In the genomic region with DNA sequence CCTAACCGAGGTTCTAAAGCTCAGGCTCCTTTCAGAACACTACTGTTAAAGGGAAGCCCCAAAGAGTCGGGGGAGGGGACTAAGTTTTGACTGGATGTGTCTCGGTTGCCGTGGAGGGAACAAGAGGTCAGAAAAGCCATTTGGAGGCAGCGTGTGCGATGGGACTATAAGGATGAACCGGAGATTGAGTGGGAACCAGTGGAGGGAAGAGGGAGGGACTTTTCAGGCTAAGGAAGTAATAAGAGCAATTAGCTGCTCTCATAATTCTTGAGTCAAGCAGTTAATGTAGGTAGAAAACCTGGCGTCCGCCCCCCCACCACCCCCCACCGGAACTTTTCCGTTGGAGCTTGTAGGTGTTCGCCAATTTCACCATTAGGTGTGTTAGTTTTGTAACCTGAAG, we compare ENCODE assay signal across 8 cellular contexts. TPM values are rescaled to one million over a fixed set of nuclear protein-coding genes. Genes with fewer than 3 reads are reported as not detected.
DNase-seq lines count a peak whose midpoint lies in the region; ATAC-seq and TF ChIP-seq lines count a peak whose summit lies in the region.

No MANE protein-coding gene starts in this region.

- ATAC-seq in GM18517 (IDR thresholded peaks at IDR 0.05; ENCODE audit: unreplicated experiment) (peak; percentile 13), HG03460 (IDR thresholded peaks at IDR 0.05; ENCODE audit: unreplicated experiment) (peak; percentile 21), RWPE2 (ENCODE audit: low read depth) (peak; percentile 13; the same call in 1 of the 3 replicates)

- H3K9me3 ChIP-seq in RWPE2 (ENCODE audit: severe bottlenecking): no peaks in the 10 kb centered on the region
- H3K9me3 ChIP-seq in breast epithelium: no peaks in the 10 kb centered on the region

- intact Hi-C loops in breast epithelium (cut with DNase I; ENCODE audit: low total_unique reads): loop anchor here (10.0 kb wide), 1 partner anchor 195 kb away; a partner anchor contains a TSS

- peak overlapping the region; percentile 55 for H3K27ac ChIP-seq in RWPE2 (ENCODE audit: poor library complexity, severe bottlenecking)
- H3K27ac ChIP-seq in breast epithelium: peak overlapping the region; percentile 97 to 98

- no peak for TF ChIP-seq POLR2A in breast epithelium (IDR thresholded peaks at IDR 0.05)

- TF ChIP-seq CTCF in RWPE2 (IDR thresholded peaks at IDR 0.05; ENCODE audit: poor library complexity, severe bottlenecking) (no peak), breast epithelium (IDR thresholded peaks at IDR 0.05) (no peak)

- H3K4me1 ChIP-seq in RWPE2 (ENCODE audit: insufficient read depth, poor library complexity, severe bottlenecking): peaks cover 11% of the 10 kb centered on the region
- H3K4me1 ChIP-seq in breast epithelium: peaks cover 0 to 8% of the 10 kb centered on the region in 2 donors

- H3K36me3 ChIP-seq in RWPE2 (ENCODE audit: low read depth) (no peaks in the 10 kb centered on the region), breast epithelium (no peaks in the 10 kb centered on the region)

- H3K4me3 ChIP-seq in RWPE2 (ENCODE audit: severe bottlenecking): peak overlapping the region; percentile 76
- peak overlapping the region; percentile 80 to 89 (median 82) for H3K4me3 ChIP-seq in breast epithelium

- no peaks in the 10 kb centered on the region for H3K27me3 ChIP-seq in RWPE2 (ENCODE audit: insufficient read depth, poor library complexity, severe bottlenecking)
- H3K27me3 ChIP-seq in breast epithelium: no peaks in the 10 kb centered on the region

- peak; percentile 50 for DNase-seq in AG20443 (ENCODE audit: low spot score)
- no peak for DNase-seq in RWPE2 (ENCODE audit: low spot score)
- no peak for DNase-seq in breast epithelium (ENCODE audit: low spot score in 2 of 2)
- peak; percentile 19 for DNase-seq in iris pigment epithelial cell (ENCODE audit: low read depth)
- peak; percentile 4 for DNase-seq in stimulated activated CD4-positive, alpha-beta T cell treated with anti-CD3 and anti-CD28 coated beads, Interleukin-12 subunit alpha, Interleukin-12 subunit beta, amount 100 ng/mL, for 4 hours
- no peak for DNase-seq in NCI-H1048 (lab: John Stamatoyannopoulos, UW)

RNA-seq across cellular contexts. Expression of a gene that starts 0.5 kb away (rescaled TPM):
- total RNA-seq in breast epithelium: 100 to 1,000 TPM in 2 of 3 donors, 10 to 100 TPM in 1; 73.3 to 193 (median 124) TPM

RNA-seq across cellular contexts. Expression of a gene that starts 59.7 kb away (rescaled TPM):
- 10 to 100 TPM; 11.5 to 18.6 (median 12.5) TPM for total RNA-seq in breast epithelium

Comparison
In these comparisons a context has a peak if more than half of its experiments do, and no peak if none do; other contexts are left out.
1. DNase-seq: peak in AG20443 (single experiment), iris pigment epithelial cell (single experiment) and stimulated activated CD4-positive, alpha-beta T cell treated with anti-CD3 and anti-CD28 coated beads, Interleukin-12 subunit alpha, Interleukin-12 subunit beta, amount 100 ng/mL, for 4 hours (single experiment); none in RWPE2 (single experiment), breast epithelium (0 of 2) and NCI-H1048 (single experiment).
2. Peak in every context shown above with its lines, with median percentiles within 50 percentile points of each other: ATAC-seq.